ENCODE assay signal across 1 cellular context in genomic region chr19:44800461-44800860, GRCh38.
TF ChIP-seq lines count a peak whose summit lies in the region.

No MANE protein-coding gene starts in this region.

TF ChIP-seq in H1, 55 proteins besides CTCF, POLR2A, EP300 and RAD21 (continued from another document):
- no peak for TF ChIP-seq TEAD4 (IDR thresholded peaks at IDR 0.05; ENCODE audit: low read depth, low read length)
- TF ChIP-seq CEBPB (IDR thresholded peaks at IDR 0.05; ENCODE audit: low read depth, low read length), result peak; percentile 80
- no peak for TF ChIP-seq SIRT6 (IDR thresholded peaks at IDR 0.05; ENCODE audit: low read length)
- peak; percentile 53; the same call in 1 of the 2 replicates for TF ChIP-seq JUND (IDR thresholded peaks at IDR 0.05; ENCODE audit: low read length)
- TF ChIP-seq NRF1 (IDR thresholded peaks at IDR 0.05; ENCODE audit: low read depth, low read length), result no peak
TF ChIP-seq in H1: peak in this region for 5.
